In the genomic region with DNA sequence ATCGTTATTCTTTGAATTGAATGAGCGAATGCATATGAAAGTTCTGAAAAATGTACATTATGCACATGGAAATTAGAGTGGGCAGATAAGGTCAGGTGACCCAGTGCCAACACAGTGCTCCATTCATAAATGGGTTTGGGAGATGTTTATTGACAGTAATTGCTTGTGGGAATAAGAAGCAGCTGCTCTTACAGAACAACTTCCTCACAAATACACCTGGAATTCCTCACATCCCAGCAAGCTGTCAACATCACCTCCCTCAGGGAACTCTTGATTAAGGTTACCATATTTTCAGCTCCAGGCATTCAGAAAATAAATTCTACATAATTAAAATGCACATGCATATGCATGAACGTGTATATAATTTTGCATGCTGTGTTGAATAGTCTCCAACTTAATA, we compare ENCODE assay signal across 30 cellular contexts. TPM values are rescaled to one million over a fixed set of nuclear protein-coding genes. Genes with fewer than 3 reads are reported as not detected.
A peak's percentile ranks its signal among the peaks of the same experiment; 100 is the strongest.
DNase-seq lines count a peak whose midpoint lies in the region; ATAC-seq and TF ChIP-seq lines count a peak whose summit lies in the region.
"Had no signal": no experiment of that assay in that cellular context is flagged by ENCODE, and none has a peak within 500 bp of the region (broad histone marks: within the 10 kb centered on the region; RNA-seq: fewer than 3 reads in every experiment).

No MANE protein-coding gene starts in this region.

- DNase-seq in SK-N-SH (peak; percentile 15), NT2/D1 (ENCODE audit: low read depth, low spot score) (no peak), foreskin melanocyte (peak; percentile 50), smooth muscle cell (lab: John Stamatoyannopoulos, UW; ENCODE audit: unreplicated experiment) (no peak)
- DNase-seq: activated CD4-positive, alpha-beta T cell treated with anti-CD3 and anti-CD28 coated beads for 4 hours; activated CD8-positive, alpha-beta T cell treated with anti-CD3 and anti-CD28 coated beads, Interleukin-2, amount 10 ng/mL, durations not matched to agents 7 days and 5 days; amniotic stem cell; CD4-positive, CD25-positive, alpha-beta regulatory T cell; Karpas-422; left colon; NCI-H1417 treated with DMSO at 0.1 percent for 48 hours; NCI-H446; nephron progenitor cell; PC-9; posterior cingulate gyrus; SHP77 treated with DMSO at 0.1 percent for 48 hours; spleen; stimulated activated naive CD8-positive, alpha-beta T cell treated with anti-CD3 and anti-CD28 coated beads, Interleukin-15, amount 100 ng/mL, for 72 hours; T-cell; uterus; WERI-Rb-1 had no signal

- TF ChIP-seq CTCF in SK-N-SH (IDR thresholded peaks at IDR 0.05) (no peak), smooth muscle cell (IDR thresholded peaks at IDR 0.05; ENCODE audit: borderline replicate concordance, insufficient read depth, poor library complexity, severe bottlenecking) (no peak)

- H3K4me1 ChIP-seq in SK-N-SH (ENCODE audit: control insufficient read depth in 1 of 2, insufficient read depth in 2 of 2, low read depth in 1 of 2, low read length in 1 of 2): peaks cover 14 to 35% of the 10 kb centered on the region in 2 experiments
- peaks cover 11% of the 10 kb centered on the region for H3K4me1 ChIP-seq in NT2/D1 (ENCODE audit: insufficient read depth, insufficient read length)
- peaks cover 23% of the 10 kb centered on the region for H3K4me1 ChIP-seq in smooth muscle cell (ENCODE audit: low read depth)
- H3K4me1 ChIP-seq: right atrium auricular region, uterus had no signal

- ATAC-seq in SK-N-SH treated with all-trans-retinoic acid at 6 μM for 48 hours (no peak), GM18519 (IDR thresholded peaks at IDR 0.05; ENCODE audit: low FRiP score, unreplicated experiment) (no peak), GM21526 (IDR thresholded peaks at IDR 0.05; ENCODE audit: low FRiP score, unreplicated experiment) (no peak)
- no peak for ATAC-seq in activated T-helper 17 cell treated with anti-CD3 and anti-CD28 coated beads, Interleukin-2, amount 50 U/mL, for 72 hours (replicated peaks)
- ATAC-seq: activated CD8-positive, alpha-beta T cell treated with anti-CD3 and anti-CD28 coated beads, Interleukin-2, amount 10 ng/mL, durations not matched to agents 7 days and 5 days; left colon; stimulated activated naive CD8-positive, alpha-beta T cell treated with anti-CD3 and anti-CD28 coated beads, Interleukin-15, amount 100 ng/mL, for 72 hours; T-cell had no signal

- peak in 1 of 2 experiments; percentile 73; a peak in 1 of 4 replicates for TF ChIP-seq EP300 in SK-N-SH (IDR thresholded peaks at IDR 0.05; ENCODE audit: borderline replicate concordance in 1 of 2, low read depth in 1 of 2, low read length in 1 of 2)

- CTCF ChIA-PET in SK-N-SH (lab: Yijun Ruan, JAX): no interaction called here

- peaks cover 27% of the 10 kb centered on the region for H3F3A ChIP-seq in SK-N-SH (replicated peaks; ENCODE audit: insufficient read depth)
- H3F3A ChIP-seq in smooth muscle cell (ENCODE audit: low read depth): peaks cover 22% of the 10 kb centered on the region

- H2AFZ ChIP-seq in SK-N-SH (ENCODE audit: low read depth) (peak overlapping the region; percentile 39; the same call in 1 of the 2 replicates), smooth muscle cell (ENCODE audit: low read depth) (no peak overlapping the region)
- H2AFZ ChIP-seq: PC-9 had no signal

- H3K27ac ChIP-seq in SK-N-SH (ENCODE audit: low read depth in 2 of 2, low read length in 1 of 2): peak overlapping the region in 1 of 2 experiments; percentile 93; a peak in 3 of 4 replicates
- H3K27ac ChIP-seq in smooth muscle cell (ENCODE audit: low read depth): peak overlapping the region; percentile 82
- H3K27ac ChIP-seq: HL-60, PC-9, right atrium auricular region, spleen, thoracic aorta, uterus, WERI-Rb-1 had no signal

- H3K27ac Mint-ChIP-seq in activated T-helper 17 cell treated with anti-CD3 and anti-CD28 coated beads, Interleukin-2, amount 50 U/mL, for 72 hours: no peak overlapping the region
- H3K27ac Mint-ChIP-seq: activated CD8-positive, alpha-beta T cell treated with anti-CD3 and anti-CD28 coated beads, Interleukin-2, amount 10 ng/mL, durations not matched to agents 7 days and 5 days; activated naive CD4-positive, alpha-beta T cell treated with anti-CD3 and anti-CD28 coated beads, Interleukin-2, amount 50 U/mL, for 24 hours; CD4-positive, CD25-positive, alpha-beta regulatory T cell; nephron progenitor cell; stimulated activated naive CD8-positive, alpha-beta T cell treated with anti-CD3 and anti-CD28 coated beads, Interleukin-15, amount 100 ng/mL, for 72 hours; T-cell had no signal

- H3K9ac ChIP-seq in SK-N-SH (peak overlapping the region; percentile 49; the same call in 1 of the 2 replicates), NT2/D1 (ENCODE audit: insufficient read length, low read depth) (peak overlapping the region; percentile 23), smooth muscle cell (ENCODE audit: low read depth) (no peak overlapping the region)

- peaks cover 40% of the 10 kb centered on the region for H3K27me3 Mint-ChIP-seq in activated T-helper 17 cell treated with anti-CD3 and anti-CD28 coated beads, Interleukin-2, amount 50 U/mL, for 72 hours

- H3K4me2 ChIP-seq in SK-N-SH (peak overlapping the region; percentile 35; the same call in 1 of the 2 replicates), smooth muscle cell (peak overlapping the region; percentile 73)
- H3K4me2 ChIP-seq: PC-9 had no signal

- H3K4me1 Mint-ChIP-seq in activated T-helper 17 cell treated with anti-CD3 and anti-CD28 coated beads, Interleukin-2, amount 50 U/mL, for 72 hours: peaks cover 5% of the 10 kb centered on the region
- H3K4me1 Mint-ChIP-seq: activated naive CD4-positive, alpha-beta T cell treated with anti-CD3 and anti-CD28 coated beads, Interleukin-2, amount 50 U/mL, for 24 hours; CD4-positive, CD25-positive, alpha-beta regulatory T cell; T-cell had no signal

- no peak overlapping the region for H3K4me3 ChIP-seq in SK-N-SH (ENCODE audit: low read depth in 2 of 2, low read length in 1 of 2)
- no peak overlapping the region for H3K4me3 ChIP-seq in NT2/D1 (ENCODE audit: insufficient read length, low read depth)
- H3K4me3 ChIP-seq in smooth muscle cell: no peak overlapping the region
- H3K4me3 ChIP-seq: PC-9, right atrium auricular region, spleen, thoracic aorta, uterus had no signal

- TF ChIP-seq RAD21 in SK-N-SH (IDR thresholded peaks at IDR 0.05; ENCODE audit: low read length): no peak

- WGBS in SK-N-SH (ENCODE audit: low lambda C conversion rate): 83% methylated on average over 3 of the region's 3 CpGs
- WGBS in smooth muscle cell (ENCODE audit: low lambda C conversion rate): 80% methylated on average over 3 of the region's 3 CpGs

- H3K9me2 ChIP-seq in SK-N-SH: no peaks in the 10 kb centered on the region

- H3K36me3 Mint-ChIP-seq in activated T-helper 17 cell treated with anti-CD3 and anti-CD28 coated beads, Interleukin-2, amount 50 U/mL, for 72 hours (ENCODE audit: low read depth): no peaks in the 10 kb centered on the region
- H3K36me3 Mint-ChIP-seq: activated naive CD4-positive, alpha-beta T cell treated with anti-CD3 and anti-CD28 coated beads, Interleukin-2, amount 50 U/mL, for 24 hours; CD4-positive, CD25-positive, alpha-beta regulatory T cell; T-cell had no signal

- H3K27me3 ChIP-seq in SK-N-SH (ENCODE audit: insufficient read depth) (no peaks in the 10 kb centered on the region), NT2/D1 (ENCODE audit: insufficient read depth, insufficient read length) (no peaks in the 10 kb centered on the region), smooth muscle cell (ENCODE audit: low read depth) (no peaks in the 10 kb centered on the region)
- H3K27me3 ChIP-seq: right atrium auricular region, spleen, uterus had no signal

- no peak overlapping the region for H3K4me3 Mint-ChIP-seq in activated T-helper 17 cell treated with anti-CD3 and anti-CD28 coated beads, Interleukin-2, amount 50 U/mL, for 72 hours
- H3K4me3 Mint-ChIP-seq: activated CD8-positive, alpha-beta T cell treated with anti-CD3 and anti-CD28 coated beads, Interleukin-2, amount 10 ng/mL, durations not matched to agents 7 days and 5 days; activated naive CD4-positive, alpha-beta T cell treated with anti-CD3 and anti-CD28 coated beads, Interleukin-2, amount 50 U/mL, for 24 hours; CD4-positive, CD25-positive, alpha-beta regulatory T cell; H9; nephron progenitor cell; stimulated activated naive CD8-positive, alpha-beta T cell treated with anti-CD3 and anti-CD28 coated beads, Interleukin-15, amount 100 ng/mL, for 72 hours; T-cell had no signal

- POLR2A ChIA-PET in SK-N-SH (lab: Yijun Ruan, JAX): no interaction called here

- H3K9me3 ChIP-seq in SK-N-SH (no peaks in the 10 kb centered on the region), NT2/D1 (ENCODE audit: insufficient read depth, low read length) (no peaks in the 10 kb centered on the region), smooth muscle cell (replicated peaks; ENCODE audit: low read depth) (no peaks in the 10 kb centered on the region)
- H3K9me3 ChIP-seq: right atrium auricular region, spleen, thoracic aorta, uterus had no signal

- H3K36me3 ChIP-seq in SK-N-SH (replicated peaks in 1 of 2; ENCODE audit: control insufficient read depth in 1 of 2, insufficient read depth in 2 of 2, low read length in 1 of 2) (no peaks in the 10 kb centered on the region), NT2/D1 (ENCODE audit: insufficient read depth, insufficient read length, low read length) (no peaks in the 10 kb centered on the region), smooth muscle cell (ENCODE audit: low read depth) (no peaks in the 10 kb centered on the region)
- H3K36me3 ChIP-seq: right atrium auricular region, spleen, thoracic aorta, uterus, WERI-Rb-1 had no signal

- H3K9me3 Mint-ChIP-seq in activated T-helper 17 cell treated with anti-CD3 and anti-CD28 coated beads, Interleukin-2, amount 50 U/mL, for 72 hours: no peaks in the 10 kb centered on the region
- H3K9me3 Mint-ChIP-seq: activated naive CD4-positive, alpha-beta T cell treated with anti-CD3 and anti-CD28 coated beads, Interleukin-2, amount 50 U/mL, for 24 hours; H9; nephron progenitor cell; stimulated activated naive CD8-positive, alpha-beta T cell treated with anti-CD3 and anti-CD28 coated beads, Interleukin-15, amount 100 ng/mL, for 72 hours; T-cell had no signal

- H3K79me2 ChIP-seq in SK-N-SH (ENCODE audit: insufficient read depth) (no peaks in the 10 kb centered on the region), smooth muscle cell (ENCODE audit: low read depth) (no peaks in the 10 kb centered on the region)

- H4K20me1 ChIP-seq in SK-N-SH (ENCODE audit: insufficient read depth) (no peaks in the 10 kb centered on the region), smooth muscle cell (ENCODE audit: low read depth) (no peaks in the 10 kb centered on the region)

TF ChIP-seq in SK-N-SH, 30 proteins besides CTCF, POLR2A, EP300 and RAD21 (continues in another document):
- TF ChIP-seq TCF12 (IDR thresholded peaks at IDR 0.05) (peak; percentile 58; the same call in 1 of the 2 replicates), GATA2 (CRISPR knock-in tag; IDR thresholded peaks at IDR 0.05) (peak; percentile 37)

TF ChIP-seq in SK-N-SH treated with all-trans-retinoic acid at 6 μM for 48 hours, 23 proteins besides CTCF, POLR2A, EP300 and RAD21 (continues in another document):
- no peak for TF ChIP-seq GLIS3 (CRISPR knock-in tag; IDR thresholded peaks at IDR 0.05)

RNA-seq across cellular contexts. Expression of a gene that starts 54.9 kb away (rescaled TPM):
- polyA plus RNA-seq in SK-N-SH (2012; rRNA removed) (41.2 and 56.1 TPM in 2 replicates), smooth muscle cell (47.5 and 54.6 TPM in 2 replicates)
- 64.5 and 77.0 TPM in 2 replicates for polyA plus RNA-seq in SK-N-SH (2012; cell fraction: cytosol; rRNA removed)
- 15.4 and 30.0 TPM in 2 replicates for polyA plus RNA-seq in SK-N-SH (2012; cell fraction: nucleus; rRNA removed)
- 86.6 and 95.2 TPM in 2 replicates for total RNA-seq in smooth muscle cell
- under 1 TPM; 0.13 to 0.34 TPM for total RNA-seq in activated T-helper 17 cell treated with anti-CD3 and anti-CD28 coated beads, Interleukin-2, amount 50 U/mL, for 72 hours
- total RNA-seq: activated CD8-positive, alpha-beta T cell treated with anti-CD3 and anti-CD28 coated beads, Interleukin-2, amount 10 ng/mL, durations not matched to agents 7 days and 5 days; CD4-positive, CD25-positive, alpha-beta regulatory T cell had no signal
- polyA plus RNA-seq: CD4-positive, CD25-positive, alpha-beta regulatory T cell had no signal

Comparison
In these comparisons a context has a peak if more than half of its experiments do, and no peak if none do; other contexts are left out.
1. DNase-seq: peak in SK-N-SH (single experiment) and foreskin melanocyte (single experiment); none in NT2/D1 (single experiment) and smooth muscle cell (single experiment).
2. RNA of a gene that starts 54.9 kb away (total RNA-seq): 86.6 to 95.2 TPM in smooth muscle cell; 0.13 to 0.34 TPM in activated T-helper 17 cell treated with anti-CD3 and anti-CD28 coated beads, Interleukin-2, amount 50 U/mL, for 72 hours; every median in the first group is over 10 times any median in the second.